Comparison of ENCODE assay signal across 39 cellular contexts in the genomic region with DNA sequence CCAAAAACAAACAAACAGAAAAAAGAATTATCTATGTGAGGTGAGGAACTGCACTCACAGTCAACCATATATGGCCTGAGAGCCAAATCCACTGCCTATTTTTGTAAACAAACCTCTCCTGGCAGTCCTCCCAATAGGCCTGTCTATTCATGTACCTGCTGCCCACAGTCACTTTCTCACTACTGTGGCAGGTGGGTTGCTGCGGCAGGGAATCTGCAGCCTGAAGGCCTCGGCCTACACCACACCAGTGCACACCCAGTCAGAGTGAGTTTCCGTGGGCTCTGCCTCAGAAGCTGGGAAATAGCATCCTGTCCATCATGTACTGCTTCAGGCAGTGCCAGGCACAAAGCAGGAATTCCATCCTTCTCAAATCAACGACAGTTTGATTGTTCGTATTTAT.
"Had no signal": no experiment of that assay in that cellular context is flagged by ENCODE, and none has a peak within 500 bp of the region (broad histone marks: within the 10 kb centered on the region; RNA-seq: fewer than 3 reads in every experiment).

No MANE protein-coding gene starts in this region.

- H3K9me3 Mint-ChIP-seq: activated B cell treated with CpG ODN at 0.5 μM for 24 hours; activated CD4-positive, alpha-beta memory T cell treated with anti-CD3 and anti-CD28 coated beads for 36 hours; activated naive CD8-positive, alpha-beta T cell treated with anti-CD3 and anti-CD28 coated beads for 36 hours had no signal

- FAIRE-seq: HepG2 had no signal

- H3K27me3 ChIP-seq: brain microvascular endothelial cell, Peyer's patch had no signal

- H3K27ac Mint-ChIP-seq: activated B cell treated with CpG ODN at 0.5 μM for 24 hours; activated CD4-positive, alpha-beta memory T cell treated with anti-CD3 and anti-CD28 coated beads for 36 hours; activated naive CD8-positive, alpha-beta T cell treated with anti-CD3 and anti-CD28 coated beads for 36 hours had no signal

- H3K4me3 ChIP-seq: Peyer's patch had no signal

- DNase-seq: activated B cell treated with CpG ODN at 0.5 μM for 24 hours; activated CD4-positive, alpha-beta memory T cell treated with anti-CD3 and anti-CD28 coated beads for 36 hours; activated CD4-positive, alpha-beta T cell treated with anti-CD3 and anti-CD28 coated beads for 4 hours; activated CD4-positive, alpha-beta T cell treated with anti-CD3 and anti-CD28 coated beads, Interleukin-2, amount 50 U/mL, for 1 hour; activated CD4-positive, CD25-positive, alpha-beta regulatory T cell treated with anti-CD3 and anti-CD28 coated beads, Interleukin-2, amount 50 U/mL, for 72 hours; activated CD8-positive, alpha-beta memory T cell treated with anti-CD3 and anti-CD28 coated beads, Interleukin-2, amount 50 U/mL, for 4 hours; activated effector memory CD4-positive, alpha-beta T cell treated with Interleukin-2 at 50 U/mL for 16 hours; activated naive CD4-positive, alpha-beta T cell; activated naive CD4-positive, alpha-beta T cell treated with anti-CD3 and anti-CD28 coated beads, Interleukin-2, amount 50 U/mL, for 16 hours; activated naive CD8-positive, alpha-beta T cell treated with anti-CD3 and anti-CD28 coated beads for 36 hours; activated T-cell treated with anti-CD3 and anti-CD28 coated beads for 4 hours; activated T-cell treated with anti-CD3 and anti-CD28 coated beads, Interleukin-2, amount 50 U/mL, for 48 hours; amniotic stem cell; aorta; brain microvascular endothelial cell; Kasumi-1; KG1; MM.1S; MV-4-11; NCI-H1092; NCI-H1436 treated with DMSO at 0.1 percent for 48 hours; NCI-H1694 treated with DMSO at 0.1 percent for 48 hours; NCI-H2029; NCI-H2227 treated with DMSO at 0.1 percent for 48 hours; NCI-H446; NCI-H510A treated with DMSO at 0.1 percent for 48 hours; NCI-H526 treated with DMSO at 0.1 percent for 48 hours; NCI-H82; NK-92 treated with Interleukin-12 subunit alpha and Interleukin-12 subunit beta, amount 100 ng/mL, for 24 hours; PC-3; Peyer's patch; Right ventricle myocardium superior; RPMI8226; SW 1271; T-helper 1 cell; T-helper 2 cell; T-helper 9 cell had no signal

- H3K27me3 Mint-ChIP-seq: activated B cell treated with CpG ODN at 0.5 μM for 24 hours; activated CD4-positive, alpha-beta memory T cell treated with anti-CD3 and anti-CD28 coated beads for 36 hours; activated naive CD8-positive, alpha-beta T cell treated with anti-CD3 and anti-CD28 coated beads for 36 hours had no signal

- H3K9me3 ChIP-seq: Peyer's patch had no signal

- ATAC-seq: HepG2, PC-3 had no signal

- H3K4me1 Mint-ChIP-seq: activated B cell treated with CpG ODN at 0.5 μM for 24 hours; activated naive CD8-positive, alpha-beta T cell treated with anti-CD3 and anti-CD28 coated beads for 36 hours had no signal

- H3K27ac ChIP-seq: brain microvascular endothelial cell, Peyer's patch, VCaP had no signal

- H3K4me3 Mint-ChIP-seq: activated B cell treated with CpG ODN at 0.5 μM for 24 hours; activated CD4-positive, alpha-beta memory T cell treated with anti-CD3 and anti-CD28 coated beads for 36 hours; activated naive CD8-positive, alpha-beta T cell treated with anti-CD3 and anti-CD28 coated beads for 36 hours had no signal
